Comparison of ENCODE assay signal across 8 cellular contexts in genomic region chr9:116152390-116152789, GRCh38. TPM values are rescaled to one million over a fixed set of nuclear protein-coding genes. Genes with fewer than 3 reads are reported as not detected.
DNase-seq lines count a peak whose midpoint lies in the region; ATAC-seq, FAIRE-seq and TF ChIP-seq lines count a peak whose summit lies in the region.

No MANE protein-coding gene starts in this region.

- no peak for FAIRE-seq in D721Med (lab: Jason Lieb, UNC)

- DNase-seq in D721Med (ENCODE audit: insufficient read length, low spot score) (no peak), NAMALWA (ENCODE audit: low spot score) (peak; percentile 44), cerebellar cortex (ENCODE audit: low spot score) (peak; percentile 39), GM10248 (ENCODE audit: extremely low spot score) (no peak), NCI-H1436 (lab: John Stamatoyannopoulos, UW) (no peak)
- no peak for DNase-seq in activated T-cell treated with anti-CD3 and anti-CD28 coated beads, Interleukin-2, amount 50 U/mL, for 4 hours

- CTCF ChIA-PET in GM10248 (lab: Yijun Ruan, JAX) = interaction anchor here (0.9 to 1.3 kb wide), 5 partner anchors 12 to 420 kb away, joined by 3 to 7 read pairs (median 4); no protein-coding TSS in a partner anchor

- H3K4me1 Mint-ChIP-seq in nephron = peaks cover 42% of the 10 kb centered on the region
- H3K4me1 Mint-ChIP-seq in activated T-cell treated with anti-CD3 and anti-CD28 coated beads, Interleukin-2, amount 50 U/mL, for 4 hours (ENCODE audit: low read depth) = peaks cover 6% of the 10 kb centered on the region

- peaks cover 57% of the 10 kb centered on the region for H3K27me3 Mint-ChIP-seq in nephron (ENCODE audit: low read depth)
- H3K27me3 Mint-ChIP-seq in activated T-cell treated with anti-CD3 and anti-CD28 coated beads, Interleukin-2, amount 50 U/mL, for 4 hours (ENCODE audit: low read depth) = peaks cover 52% of the 10 kb centered on the region

- ATAC-seq in GM21515 (IDR thresholded peaks at IDR 0.05; ENCODE audit: unreplicated experiment) = no peak
- ATAC-seq in activated T-cell treated with anti-CD3 and anti-CD28 coated beads, Interleukin-2, amount 50 U/mL, for 4 hours = no peak

- TF ChIP-seq CTCF in D721Med (IDR thresholded peaks at IDR 0.05; ENCODE audit: insufficient read depth, missing control alignments) (peak; percentile 41), nephron (IDR thresholded peaks at IDR 0.05; ENCODE audit: unreplicated experiment in 3 of 3) (peak; percentile 36 to 58 (median 50)), GM10248 (IDR thresholded peaks at IDR 0.05; ENCODE audit: control extremely low read depth, extremely low read depth, low read depth, missing control alignments) (no peak)

- no peaks in the 10 kb centered on the region for H3K36me3 Mint-ChIP-seq in nephron (ENCODE audit: low read depth)
- H3K36me3 Mint-ChIP-seq in activated T-cell treated with anti-CD3 and anti-CD28 coated beads, Interleukin-2, amount 50 U/mL, for 4 hours (ENCODE audit: insufficient read depth) = no peaks in the 10 kb centered on the region

- peak overlapping the region; percentile 38 to 55 (median 46) for H3K4me3 Mint-ChIP-seq in nephron
- no peak overlapping the region for H3K4me3 Mint-ChIP-seq in activated T-cell treated with anti-CD3 and anti-CD28 coated beads, Interleukin-2, amount 50 U/mL, for 4 hours

- peak overlapping the region in 2 of 3 experiments; percentile 15 to 24 for H3K27ac Mint-ChIP-seq in nephron

- POLR2A ChIA-PET in GM10248 (lab: Yijun Ruan, JAX) = no interaction called here

- no peaks in the 10 kb centered on the region for H3K9me3 Mint-ChIP-seq in nephron
- no peaks in the 10 kb centered on the region for H3K9me3 Mint-ChIP-seq in activated T-cell treated with anti-CD3 and anti-CD28 coated beads, Interleukin-2, amount 50 U/mL, for 4 hours

RNA-seq across cellular contexts. Expression of gene PAPPA, which starts 1.2 kb away (rescaled TPM):
- under 1 TPM in 2 of 3 donors, not detected in 1; 0.22 to 0.28 TPM for total RNA-seq in activated T-cell treated with anti-CD3 and anti-CD28 coated beads, Interleukin-2, amount 50 U/mL, for 4 hours

Comparison
In these comparisons a context has a peak if more than half of its experiments do, and no peak if none do; other contexts are left out.
1. DNase-seq: peak in NAMALWA (single experiment) and cerebellar cortex (single experiment); none in D721Med (single experiment), activated T-cell treated with anti-CD3 and anti-CD28 coated beads, Interleukin-2, amount 50 U/mL, for 4 hours (single experiment), GM10248 (single experiment) and NCI-H1436 (single experiment).